ENCODE assay signal across 1 cellular context in genomic region chr18:3649559-3650426, GRCh38.
TF ChIP-seq lines count a peak whose summit lies in the region.

No MANE protein-coding gene starts in this region.

TF ChIP-seq in K562, 482 proteins besides CTCF, POLR2A, EP300 and RAD21 (continued from another document and continues in another):
- TF ChIP-seq BDP1 (IDR thresholded peaks at IDR 0.05; ENCODE audit: insufficient read depth, insufficient read length) (no peak), ZSCAN32 (CRISPR knock-in tag; IDR thresholded peaks at IDR 0.05) (no peak), SMARCB1 (IDR thresholded peaks at IDR 0.05; ENCODE audit: insufficient read length, low read depth) (no peak), FIP1L1 (IDR thresholded peaks at IDR 0.05; ENCODE audit: low read depth, low read length, poor library complexity, severe bottlenecking) (no peak), EZH2 (IDR thresholded peaks at IDR 0.05; ENCODE audit: borderline replicate concordance, low read depth, low read length) (no peak), SPI1 (IDR thresholded peaks at IDR 0.05; ENCODE audit: borderline replicate concordance, low read depth, low read length) (no peak), GTF2A2 (tag; IDR thresholded peaks at IDR 0.05) (no peak), L3MBTL2 (IDR thresholded peaks at IDR 0.05) (no peak), POU5F1 (IDR thresholded peaks at IDR 0.05; ENCODE audit: borderline replicate concordance, low read depth, low read length, partially characterized antibody) (no peak), FOXJ3 (CRISPR knock-in tag; IDR thresholded peaks at IDR 0.05) (no peak), ZNF316 (IDR thresholded peaks at IDR 0.05) (no peak), TBP (optimal IDR thresholded peaks at IDR 0.05; ENCODE audit: low read depth, low read length) (no peak), ZNF76 (CRISPR knock-in tag; IDR thresholded peaks at IDR 0.05; ENCODE audit: borderline replicate concordance) (0 out of 2 replicates have a peak, but pooled peaks have one; percentile 51), POLR2AphosphoS5 (IDR thresholded peaks at IDR 0.05; ENCODE audit: control insufficient read depth, insufficient read depth, low read depth, low read length) (no peak), CHD1 (IDR thresholded peaks at IDR 0.05; ENCODE audit: low read length) (no peak), NR3C1 (CRISPR knock-in tag; IDR thresholded peaks at IDR 0.05) (no peak), PTTG1 (tag; IDR thresholded peaks at IDR 0.05; ENCODE audit: low read depth) (peak; percentile 70), ZNF644 (tag; IDR thresholded peaks at IDR 0.05; ENCODE audit: low read depth) (peak; percentile 81), NR2C1 (IDR thresholded peaks at IDR 0.05) (no peak), NR2C1 (tag; IDR thresholded peaks at IDR 0.05) (peak; percentile 82), GABPB1 (CRISPR knock-in tag; IDR thresholded peaks at IDR 0.05) (peak; percentile 44; the same call in 1 of the 2 replicates), SFPQ (IDR thresholded peaks at IDR 0.05; ENCODE audit: low read depth, low read length) (no peak), TBL1XR1 (IDR thresholded peaks at IDR 0.05; ENCODE audit: low read length in 2 of 2) (peak in 1 of 2 experiments; percentile 40; a peak in 1 of 4 replicates), NCOA6 (IDR thresholded peaks at IDR 0.05) (no peak), ZNF277 (CRISPR knock-in tag; IDR thresholded peaks at IDR 0.05; ENCODE audit: borderline replicate concordance) (no peak), ZBTB43 (CRISPR knock-in tag; IDR thresholded peaks at IDR 0.05) (no peak), MTA1 (IDR thresholded peaks at IDR 0.05; ENCODE audit: borderline replicate concordance) (no peak), ETV5 (CRISPR knock-in tag; IDR thresholded peaks at IDR 0.05; ENCODE audit: low read depth) (peak; percentile 57), KAT2B (IDR thresholded peaks at IDR 0.05; ENCODE audit: low read depth, low read length) (no peak), TCFL5 (CRISPR knock-in tag; conservative IDR thresholded peaks at IDR 0.05) (no peak), ZNF263 (CRISPR knock-in tag; IDR thresholded peaks at IDR 0.05; ENCODE audit: borderline replicate concordance) (peak; percentile 66; the same call in 1 of the 2 replicates), HEY1 (CRISPR knock-in tag; IDR thresholded peaks at IDR 0.05; ENCODE audit: borderline replicate concordance) (no peak), ZNF780A (CRISPR knock-in tag; IDR thresholded peaks at IDR 0.05) (no peak), USF1 (CRISPR knock-in tag; IDR thresholded peaks at IDR 0.05) (peak; percentile 66), STAG1 (CRISPR knock-in tag; IDR thresholded peaks at IDR 0.05; ENCODE audit: borderline replicate concordance) (no peak), ELF2 (CRISPR knock-in tag; IDR thresholded peaks at IDR 0.05) (no peak), BHLHE40 (IDR thresholded peaks at IDR 0.05; ENCODE audit: low read length) (peak; percentile 60; the same call in 1 of the 2 replicates), OTX1 (CRISPR knock-in tag; IDR thresholded peaks at IDR 0.05) (0 out of 2 replicates have a peak, but pooled peaks have one; percentile 33), CBFA2T3 (IDR thresholded peaks at IDR 0.05) (no peak), NR4A1 (CRISPR knock-in tag; IDR thresholded peaks at IDR 0.05) (no peak), NR4A1 (tag; IDR thresholded peaks at IDR 0.05) (peak; percentile 90), ZBTB5 (IDR thresholded peaks at IDR 0.05) (no peak), DPF2 (IDR thresholded peaks at IDR 0.05) (no peak), SAFB2 (IDR thresholded peaks at IDR 0.05; ENCODE audit: borderline replicate concordance, low read depth, low read length, severe bottlenecking) (no peak), NR2F6 (CRISPR knock-in tag; IDR thresholded peaks at IDR 0.05) (0 out of 2 replicates have a peak, but pooled peaks have one; percentile 12), CTBP1 (IDR thresholded peaks at IDR 0.05; ENCODE audit: borderline replicate concordance) (no peak), NFIX (CRISPR knock-in tag; IDR thresholded peaks at IDR 0.05; ENCODE audit: low read depth) (no peak), RBM39 (optimal IDR thresholded peaks at IDR 0.05; ENCODE audit: low read depth, low read length) (no peak)
- TF ChIP-seq, protein P1, sequence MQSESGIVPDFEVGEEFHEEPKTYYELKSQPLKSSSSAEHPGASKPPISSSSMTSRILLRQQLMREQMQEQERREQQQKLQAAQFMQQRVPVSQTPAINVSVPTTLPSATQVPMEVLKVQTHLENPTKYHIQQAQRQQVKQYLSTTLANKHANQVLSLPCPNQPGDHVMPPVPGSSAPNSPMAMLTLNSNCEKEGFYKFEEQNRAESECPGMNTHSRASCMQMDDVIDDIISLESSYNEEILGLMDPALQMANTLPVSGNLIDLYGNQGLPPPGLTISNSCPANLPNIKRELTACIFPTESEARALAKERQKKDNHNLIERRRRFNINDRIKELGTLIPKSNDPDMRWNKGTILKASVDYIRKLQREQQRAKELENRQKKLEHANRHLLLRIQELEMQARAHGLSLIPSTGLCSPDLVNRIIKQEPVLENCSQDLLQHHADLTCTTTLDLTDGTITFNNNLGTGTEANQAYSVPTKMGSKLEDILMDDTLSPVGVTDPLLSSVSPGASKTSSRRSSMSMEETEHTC (IDR thresholded peaks at IDR 0.05) = no peak
- TF ChIP-seq, protein P2, sequence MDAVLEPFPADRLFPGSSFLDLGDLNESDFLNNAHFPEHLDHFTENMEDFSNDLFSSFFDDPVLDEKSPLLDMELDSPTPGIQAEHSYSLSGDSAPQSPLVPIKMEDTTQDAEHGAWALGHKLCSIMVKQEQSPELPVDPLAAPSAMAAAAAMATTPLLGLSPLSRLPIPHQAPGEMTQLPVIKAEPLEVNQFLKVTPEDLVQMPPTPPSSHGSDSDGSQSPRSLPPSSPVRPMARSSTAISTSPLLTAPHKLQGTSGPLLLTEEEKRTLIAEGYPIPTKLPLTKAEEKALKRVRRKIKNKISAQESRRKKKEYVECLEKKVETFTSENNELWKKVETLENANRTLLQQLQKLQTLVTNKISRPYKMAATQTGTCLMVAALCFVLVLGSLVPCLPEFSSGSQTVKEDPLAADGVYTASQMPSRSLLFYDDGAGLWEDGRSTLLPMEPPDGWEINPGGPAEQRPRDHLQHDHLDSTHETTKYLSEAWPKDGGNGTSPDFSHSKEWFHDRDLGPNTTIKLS (IDR thresholded peaks at IDR 0.05; ENCODE audit: borderline replicate concordance, low read depth) = no peak
- TF ChIP-seq, protein P3, sequence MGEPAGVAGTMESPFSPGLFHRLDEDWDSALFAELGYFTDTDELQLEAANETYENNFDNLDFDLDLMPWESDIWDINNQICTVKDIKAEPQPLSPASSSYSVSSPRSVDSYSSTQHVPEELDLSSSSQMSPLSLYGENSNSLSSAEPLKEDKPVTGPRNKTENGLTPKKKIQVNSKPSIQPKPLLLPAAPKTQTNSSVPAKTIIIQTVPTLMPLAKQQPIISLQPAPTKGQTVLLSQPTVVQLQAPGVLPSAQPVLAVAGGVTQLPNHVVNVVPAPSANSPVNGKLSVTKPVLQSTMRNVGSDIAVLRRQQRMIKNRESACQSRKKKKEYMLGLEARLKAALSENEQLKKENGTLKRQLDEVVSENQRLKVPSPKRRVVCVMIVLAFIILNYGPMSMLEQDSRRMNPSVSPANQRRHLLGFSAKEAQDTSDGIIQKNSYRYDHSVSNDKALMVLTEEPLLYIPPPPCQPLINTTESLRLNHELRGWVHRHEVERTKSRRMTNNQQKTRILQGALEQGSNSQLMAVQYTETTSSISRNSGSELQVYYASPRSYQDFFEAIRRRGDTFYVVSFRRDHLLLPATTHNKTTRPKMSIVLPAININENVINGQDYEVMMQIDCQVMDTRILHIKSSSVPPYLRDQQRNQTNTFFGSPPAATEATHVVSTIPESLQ (CRISPR knock-in tag; IDR thresholded peaks at IDR 0.05) = no peak
- TF ChIP-seq, protein P4, sequence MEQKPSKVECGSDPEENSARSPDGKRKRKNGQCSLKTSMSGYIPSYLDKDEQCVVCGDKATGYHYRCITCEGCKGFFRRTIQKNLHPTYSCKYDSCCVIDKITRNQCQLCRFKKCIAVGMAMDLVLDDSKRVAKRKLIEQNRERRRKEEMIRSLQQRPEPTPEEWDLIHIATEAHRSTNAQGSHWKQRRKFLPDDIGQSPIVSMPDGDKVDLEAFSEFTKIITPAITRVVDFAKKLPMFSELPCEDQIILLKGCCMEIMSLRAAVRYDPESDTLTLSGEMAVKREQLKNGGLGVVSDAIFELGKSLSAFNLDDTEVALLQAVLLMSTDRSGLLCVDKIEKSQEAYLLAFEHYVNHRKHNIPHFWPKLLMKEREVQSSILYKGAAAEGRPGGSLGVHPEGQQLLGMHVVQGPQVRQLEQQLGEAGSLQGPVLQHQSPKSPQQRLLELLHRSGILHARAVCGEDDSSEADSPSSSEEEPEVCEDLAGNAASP (IDR thresholded peaks at IDR 0.05) = no peak
- TF ChIP-seq, protein P5, sequence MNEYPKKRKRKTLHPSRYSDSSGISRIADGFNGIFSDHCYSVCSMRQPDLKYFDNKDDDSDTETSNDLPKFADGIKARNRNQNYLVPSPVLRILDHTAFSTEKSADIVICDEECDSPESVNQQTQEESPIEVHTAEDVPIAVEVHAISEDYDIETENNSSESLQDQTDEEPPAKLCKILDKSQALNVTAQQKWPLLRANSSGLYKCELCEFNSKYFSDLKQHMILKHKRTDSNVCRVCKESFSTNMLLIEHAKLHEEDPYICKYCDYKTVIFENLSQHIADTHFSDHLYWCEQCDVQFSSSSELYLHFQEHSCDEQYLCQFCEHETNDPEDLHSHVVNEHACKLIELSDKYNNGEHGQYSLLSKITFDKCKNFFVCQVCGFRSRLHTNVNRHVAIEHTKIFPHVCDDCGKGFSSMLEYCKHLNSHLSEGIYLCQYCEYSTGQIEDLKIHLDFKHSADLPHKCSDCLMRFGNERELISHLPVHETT (CRISPR knock-in tag; conservative IDR thresholded peaks at IDR 0.05 in 1 of 2, IDR thresholded peaks at IDR 0.05 in 1 of 2) = no peak
